ENCODE assay signal across 2 cellular contexts in the genomic region with DNA sequence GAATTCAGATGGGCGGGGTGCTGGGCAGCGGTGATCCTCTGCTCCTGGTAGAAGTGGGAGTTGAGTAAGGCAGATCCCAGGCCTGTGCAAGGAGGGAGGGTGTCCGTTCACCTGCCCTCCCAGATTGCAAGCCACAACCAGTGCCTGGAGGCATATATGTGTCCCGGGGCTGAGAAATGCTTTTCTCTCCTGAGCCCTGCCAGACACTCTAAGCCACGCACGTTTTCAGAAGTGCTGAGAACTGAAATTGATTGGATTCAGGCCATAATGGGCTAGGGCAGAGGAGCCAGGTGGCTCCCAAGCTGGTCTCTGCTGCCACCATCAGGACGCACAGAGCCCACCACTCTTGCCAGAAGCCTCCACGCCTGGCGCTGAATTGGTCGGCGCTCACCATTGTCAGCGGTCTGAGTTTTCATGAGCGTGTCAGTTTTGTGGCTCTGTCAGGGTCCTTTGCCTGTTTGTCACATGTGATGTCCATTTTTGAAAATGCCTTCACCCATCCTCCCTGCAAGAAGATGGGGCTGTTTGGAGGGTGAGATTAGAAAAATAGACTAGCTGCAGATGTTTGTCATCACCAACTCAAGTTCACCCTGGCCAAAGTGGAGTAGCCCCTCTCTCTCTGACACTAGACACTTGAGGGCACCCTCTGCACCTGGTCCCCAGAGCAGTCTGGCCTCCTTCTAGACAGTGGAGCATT.
TF ChIP-seq lines count a peak whose summit lies in the region.

No MANE protein-coding gene starts in this region.

TF ChIP-seq in GM23338, 12 proteins besides CTCF, POLR2A, EP300 and RAD21:
- TF ChIP-seq, protein P1, sequence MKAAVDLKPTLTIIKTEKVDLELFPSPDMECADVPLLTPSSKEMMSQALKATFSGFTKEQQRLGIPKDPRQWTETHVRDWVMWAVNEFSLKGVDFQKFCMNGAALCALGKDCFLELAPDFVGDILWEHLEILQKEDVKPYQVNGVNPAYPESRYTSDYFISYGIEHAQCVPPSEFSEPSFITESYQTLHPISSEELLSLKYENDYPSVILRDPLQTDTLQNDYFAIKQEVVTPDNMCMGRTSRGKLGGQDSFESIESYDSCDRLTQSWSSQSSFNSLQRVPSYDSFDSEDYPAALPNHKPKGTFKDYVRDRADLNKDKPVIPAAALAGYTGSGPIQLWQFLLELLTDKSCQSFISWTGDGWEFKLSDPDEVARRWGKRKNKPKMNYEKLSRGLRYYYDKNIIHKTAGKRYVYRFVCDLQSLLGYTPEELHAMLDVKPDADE (IDR thresholded peaks at IDR 0.05), result no peak
- TF ChIP-seq EZH2 (IDR thresholded peaks at IDR 0.05; ENCODE audit: low read depth, unreplicated experiment), result no peak
- TF ChIP-seq STAT1 (IDR thresholded peaks at IDR 0.05; ENCODE audit: unreplicated experiment), result no peak
- TF ChIP-seq ZNF114 (CRISPR knock-in tag; IDR thresholded peaks at IDR 0.05), result no peak
- no peak for TF ChIP-seq POLR2AphosphoS5 (IDR thresholded peaks at IDR 0.05; ENCODE audit: low read depth)
- TF ChIP-seq CREB1 (CRISPR knock-in tag; IDR thresholded peaks at IDR 0.05; ENCODE audit: low read depth), result no peak
- TF ChIP-seq NANOG (IDR thresholded peaks at IDR 0.05; ENCODE audit: borderline replicate concordance), result no peak
- TF ChIP-seq, protein P2, sequence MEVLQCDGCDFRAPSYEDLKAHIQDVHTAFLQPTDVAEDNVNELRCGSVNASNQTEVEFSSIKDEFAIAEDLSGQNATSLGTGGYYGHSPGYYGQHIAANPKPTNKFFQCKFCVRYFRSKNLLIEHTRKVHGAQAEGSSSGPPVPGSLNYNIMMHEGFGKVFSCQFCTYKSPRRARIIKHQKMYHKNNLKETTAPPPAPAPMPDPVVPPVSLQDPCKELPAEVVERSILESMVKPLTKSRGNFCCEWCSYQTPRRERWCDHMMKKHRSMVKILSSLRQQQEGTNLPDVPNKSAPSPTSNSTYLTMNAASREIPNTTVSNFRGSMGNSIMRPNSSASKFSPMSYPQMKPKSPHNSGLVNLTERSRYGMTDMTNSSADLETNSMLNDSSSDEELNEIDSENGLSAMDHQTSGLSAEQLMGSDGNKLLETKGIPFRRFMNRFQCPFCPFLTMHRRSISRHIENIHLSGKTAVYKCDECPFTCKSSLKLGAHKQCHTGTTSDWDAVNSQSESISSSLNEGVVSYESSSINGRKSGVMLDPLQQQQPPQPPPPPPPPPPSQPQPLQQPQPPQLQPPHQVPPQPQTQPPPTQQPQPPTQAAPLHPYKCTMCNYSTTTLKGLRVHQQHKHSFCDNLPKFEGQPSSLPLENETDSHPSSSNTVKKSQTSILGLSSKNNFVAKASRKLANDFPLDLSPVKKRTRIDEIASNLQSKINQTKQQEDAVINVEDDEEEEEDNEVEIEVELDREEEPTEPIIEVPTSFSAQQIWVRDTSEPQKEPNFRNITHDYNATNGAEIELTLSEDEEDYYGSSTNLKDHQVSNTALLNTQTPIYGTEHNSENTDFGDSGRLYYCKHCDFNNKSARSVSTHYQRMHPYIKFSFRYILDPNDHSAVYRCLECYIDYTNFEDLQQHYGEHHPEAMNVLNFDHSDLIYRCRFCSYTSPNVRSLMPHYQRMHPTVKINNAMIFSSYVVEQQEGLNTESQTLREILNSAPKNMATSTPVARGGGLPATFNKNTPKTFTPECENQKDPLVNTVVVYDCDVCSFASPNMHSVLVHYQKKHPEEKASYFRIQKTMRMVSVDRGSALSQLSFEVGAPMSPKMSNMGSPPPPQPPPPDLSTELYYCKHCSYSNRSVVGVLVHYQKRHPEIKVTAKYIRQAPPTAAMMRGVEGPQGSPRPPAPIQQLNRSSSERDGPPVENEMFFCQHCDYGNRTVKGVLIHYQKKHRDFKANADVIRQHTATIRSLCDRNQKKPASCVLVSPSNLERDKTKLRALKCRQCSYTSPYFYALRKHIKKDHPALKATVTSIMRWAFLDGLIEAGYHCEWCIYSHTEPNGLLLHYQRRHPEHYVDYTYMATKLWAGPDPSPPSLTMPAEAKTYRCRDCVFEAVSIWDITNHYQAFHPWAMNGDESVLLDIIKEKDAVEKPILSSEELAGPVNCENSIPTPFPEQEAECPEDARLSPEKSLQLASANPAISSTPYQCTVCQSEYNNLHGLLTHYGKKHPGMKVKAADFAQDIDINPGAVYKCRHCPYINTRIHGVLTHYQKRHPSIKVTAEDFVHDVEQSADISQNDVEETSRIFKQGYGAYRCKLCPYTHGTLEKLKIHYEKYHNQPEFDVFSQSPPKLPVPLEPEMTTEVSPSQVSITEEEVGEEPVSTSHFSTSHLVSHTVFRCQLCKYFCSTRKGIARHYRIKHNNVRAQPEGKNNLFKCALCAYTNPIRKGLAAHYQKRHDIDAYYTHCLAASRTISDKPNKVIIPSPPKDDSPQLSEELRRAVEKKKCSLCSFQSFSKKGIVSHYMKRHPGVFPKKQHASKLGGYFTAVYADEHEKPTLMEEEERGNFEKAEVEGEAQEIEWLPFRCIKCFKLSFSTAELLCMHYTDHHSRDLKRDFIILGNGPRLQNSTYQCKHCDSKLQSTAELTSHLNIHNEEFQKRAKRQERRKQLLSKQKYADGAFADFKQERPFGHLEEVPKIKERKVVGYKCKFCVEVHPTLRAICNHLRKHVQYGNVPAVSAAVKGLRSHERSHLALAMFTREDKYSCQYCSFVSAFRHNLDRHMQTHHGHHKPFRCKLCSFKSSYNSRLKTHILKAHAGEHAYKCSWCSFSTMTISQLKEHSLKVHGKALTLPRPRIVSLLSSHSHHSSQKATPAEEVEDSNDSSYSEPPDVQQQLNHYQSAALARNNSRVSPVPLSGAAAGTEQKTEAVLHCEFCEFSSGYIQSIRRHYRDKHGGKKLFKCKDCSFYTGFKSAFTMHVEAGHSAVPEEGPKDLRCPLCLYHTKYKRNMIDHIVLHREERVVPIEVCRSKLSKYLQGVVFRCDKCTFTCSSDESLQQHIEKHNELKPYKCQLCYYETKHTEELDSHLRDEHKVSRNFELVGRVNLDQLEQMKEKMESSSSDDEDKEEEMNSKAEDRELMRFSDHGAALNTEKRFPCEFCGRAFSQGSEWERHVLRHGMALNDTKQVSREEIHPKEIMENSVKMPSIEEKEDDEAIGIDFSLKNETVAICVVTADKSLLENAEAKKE (CRISPR knock-in tag; IDR thresholded peaks at IDR 0.05), result no peak

TF ChIP-seq in H1, 55 proteins besides CTCF, POLR2A, EP300 and RAD21 (continued from another document):
- TF ChIP-seq, protein P3, sequence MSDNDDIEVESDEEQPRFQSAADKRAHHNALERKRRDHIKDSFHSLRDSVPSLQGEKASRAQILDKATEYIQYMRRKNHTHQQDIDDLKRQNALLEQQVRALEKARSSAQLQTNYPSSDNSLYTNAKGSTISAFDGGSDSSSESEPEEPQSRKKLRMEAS (IDR thresholded peaks at IDR 0.05), result peak; percentile 37; the same call in 1 of the 2 replicates
TF ChIP-seq in H1: peak in this region for 1.
